Comparison of ENCODE assay signal across 10 cellular contexts in the genomic region with DNA sequence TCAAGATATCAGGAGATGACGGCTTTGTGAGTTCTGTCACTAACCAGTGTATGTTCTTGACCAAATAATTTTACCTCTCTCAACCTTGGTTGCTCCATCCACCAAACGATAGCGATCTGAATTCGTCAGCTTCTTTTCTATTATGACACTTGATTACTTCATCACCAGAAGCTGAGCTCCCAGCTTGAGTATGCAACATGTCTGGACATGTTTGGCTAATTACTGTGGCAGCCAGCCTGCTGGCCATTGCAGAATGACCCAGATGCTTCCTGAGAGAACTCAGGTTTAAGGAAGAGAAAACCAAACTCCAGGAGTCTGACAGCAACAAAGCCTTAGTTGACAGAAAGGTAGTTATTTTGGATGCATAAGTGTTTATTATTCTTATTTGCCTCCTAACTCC. TPM values are rescaled to one million over a fixed set of nuclear protein-coding genes. Genes with fewer than 3 reads are reported as not detected.
DNase-seq lines count a peak whose midpoint lies in the region; ATAC-seq lines count a peak whose summit lies in the region.
"Had no signal": no experiment of that assay in that cellular context is flagged by ENCODE, and none has a peak within 500 bp of the region (broad histone marks: within the 10 kb centered on the region; RNA-seq: fewer than 3 reads in every experiment).

No MANE protein-coding gene starts in this region.

- ATAC-seq in esophagus mucosa, result peak; percentile 81
- no peak for ATAC-seq in GM19324 (IDR thresholded peaks at IDR 0.05; ENCODE audit: low FRiP score, unreplicated experiment)
- no peak for ATAC-seq in HG03354 (IDR thresholded peaks at IDR 0.05; ENCODE audit: poor library complexity, severe bottlenecking, unreplicated experiment)
- ATAC-seq: gastrocnemius medialis, Right ventricle myocardium inferior had no signal

- DNase-seq in NCI-H146 (lab: John Stamatoyannopoulos, UW), result peak; percentile 31
- no peak for DNase-seq in NCI-H146 treated with DMSO at 0.1 percent for 48 hours (lab: John Stamatoyannopoulos, UW; ENCODE audit: unreplicated experiment)
- DNase-seq in NCI-H748 treated with DMSO at 0.1 percent for 48 hours (lab: John Stamatoyannopoulos, UW), result peak; percentile 29
- DNase-seq in stromal cell of bone marrow (ENCODE audit: low read depth), result peak; percentile 9
- no peak for DNase-seq in activated CD4-positive, alpha-beta T cell treated with anti-CD3 and anti-CD28 coated beads, Interleukin-2, amount 50 U/mL, for 4 hours

RNA-seq across cellular contexts. Expression of a gene that starts 46.4 kb away (rescaled TPM):
- total RNA-seq in esophagus mucosa, result 1.8 TPM

Comparison
In these comparisons a context has a peak if more than half of its experiments do, and no peak if none do; other contexts are left out.
1. DNase-seq: peak in NCI-H146 (single experiment), NCI-H748 treated with DMSO at 0.1 percent for 48 hours (single experiment) and stromal cell of bone marrow (single experiment); none in NCI-H146 treated with DMSO at 0.1 percent for 48 hours (single experiment) and activated CD4-positive, alpha-beta T cell treated with anti-CD3 and anti-CD28 coated beads, Interleukin-2, amount 50 U/mL, for 4 hours (0 of 2).